ENCODE assay signal across 8 cellular contexts in genomic region chr5:98928802-98929122, GRCh38. TPM values are rescaled to one million over a fixed set of nuclear protein-coding genes. Genes with fewer than 3 reads are reported as not detected.
DNase-seq lines count a peak whose midpoint lies in the region; ATAC-seq and TF ChIP-seq lines count a peak whose summit lies in the region.

Gene CHD1 (minus strand): TSS chr5:98929007. CDS start chr5:98926386, 2,621 bp downstream.

- peaks cover 35% of the 10 kb centered on the region; the same call in 1 of the 2 replicates for H4K20me1 ChIP-seq in SK-N-SH (ENCODE audit: insufficient read depth)

- H3K9me2 ChIP-seq in SK-N-SH: no peaks in the 10 kb centered on the region

- no peaks in the 10 kb centered on the region for H3K9me3 ChIP-seq in SK-N-SH
- H3K9me3 ChIP-seq in thoracic aorta: no peaks in the 10 kb centered on the region

- peaks cover 7 to 12% of the 10 kb centered on the region in 2 experiments; a peak in 2 of 4 replicates for H3K4me1 ChIP-seq in SK-N-SH (ENCODE audit: control insufficient read depth in 1 of 2, insufficient read depth in 2 of 2, low read depth in 1 of 2, low read length in 1 of 2)
- peaks cover 16 to 42% of the 10 kb centered on the region in 2 donors for H3K4me1 ChIP-seq in thoracic aorta (ENCODE audit: control insufficient read depth in 1 of 2, low read depth in 2 of 2)

- peaks cover 37% of the 10 kb centered on the region for H3K4me1 Mint-ChIP-seq in osteocyte (ENCODE audit: unreplicated experiment)

- peak within 1 kb of the TSS; percentile 55 for H2AFZ ChIP-seq in SK-N-SH (ENCODE audit: low read depth)

- 0 out of 4 replicates have a peak, but pooled peaks of 1 of the 2 experiments have one; percentile 20 for TF ChIP-seq EP300 in SK-N-SH (IDR thresholded peaks at IDR 0.05; ENCODE audit: borderline replicate concordance in 1 of 2, low read depth in 1 of 2, low read length in 1 of 2)

- peaks cover 1 to 2% of the 10 kb centered on the region in 2 donors for H3K9me3 Mint-ChIP-seq in activated naive CD4-positive, alpha-beta T cell treated with anti-CD3 and anti-CD28 coated beads, Interleukin-2, amount 50 U/mL, for 72 hours
- H3K9me3 Mint-ChIP-seq in osteocyte (ENCODE audit: unreplicated experiment): no peaks in the 10 kb centered on the region

- no peaks in the 10 kb centered on the region for H3K27me3 Mint-ChIP-seq in osteocyte (ENCODE audit: unreplicated experiment)

- peaks cover 22 to 24% of the 10 kb centered on the region in 2 donors for H3K36me3 Mint-ChIP-seq in activated naive CD4-positive, alpha-beta T cell treated with anti-CD3 and anti-CD28 coated beads, Interleukin-2, amount 50 U/mL, for 72 hours
- peaks cover 11% of the 10 kb centered on the region for H3K36me3 Mint-ChIP-seq in osteocyte (ENCODE audit: unreplicated experiment)

- 0% methylated on average over 12 of the region's 58 CpGs for WGBS in SK-N-SH (ENCODE audit: low lambda C conversion rate)

- H3K4me3 Mint-ChIP-seq in osteocyte (ENCODE audit: unreplicated experiment): peak within 1 kb of the TSS; percentile 97

- CTCF ChIA-PET in SK-N-SH (lab: Yijun Ruan, JAX): interaction anchor here (1.2 to 2.3 kb wide), 4 partner anchors 10 to 158 kb away, joined by 3 to 5 read pairs (median 4); no protein-coding TSS in a partner anchor

- peak; percentile 57 for ATAC-seq in HG02588 (IDR thresholded peaks at IDR 0.05; ENCODE audit: unreplicated experiment)
- peak; percentile 69 to 74 for ATAC-seq in activated naive CD4-positive, alpha-beta T cell treated with anti-CD3 and anti-CD28 coated beads, Interleukin-2, amount 50 U/mL, for 72 hours
- peak; percentile 87 for ATAC-seq in thoracic aorta (ENCODE audit: insufficient number of reproducible peaks, low FRiP score, low read depth)

- peak; percentile 92 for DNase-seq in GM10266 (ENCODE audit: extremely low spot score)
- DNase-seq in NCI-H1092 treated with DMSO at 0.1 percent for 48 hours (lab: John Stamatoyannopoulos, UW): peak; percentile 92
- DNase-seq in SK-N-SH: peak; percentile 93
- peak; percentile 92 to 96 for DNase-seq in activated naive CD4-positive, alpha-beta T cell treated with anti-CD3 and anti-CD28 coated beads, Interleukin-2, amount 50 U/mL, for 72 hours (ENCODE audit: low spot score in 2 of 2)
- DNase-seq in glomerular visceral epithelial cell (ENCODE audit: extremely low spot score): peak; percentile 99
- DNase-seq in osteocyte (ENCODE audit: extremely low spot score, unreplicated experiment): peak; percentile 98
- peak; percentile 86 for DNase-seq in thoracic aorta (ENCODE audit: low spot score)

- H3K27ac Mint-ChIP-seq in activated naive CD4-positive, alpha-beta T cell treated with anti-CD3 and anti-CD28 coated beads, Interleukin-2, amount 50 U/mL, for 72 hours: peak within 1 kb of the TSS; percentile 98 to 100
- H3K27ac Mint-ChIP-seq in osteocyte (ENCODE audit: unreplicated experiment): peak within 1 kb of the TSS; percentile 100

- peaks cover 71% of the 10 kb centered on the region for H3K79me2 ChIP-seq in SK-N-SH (ENCODE audit: insufficient read depth)

- H3K27me3 ChIP-seq in SK-N-SH (ENCODE audit: insufficient read depth) (no peaks in the 10 kb centered on the region), thoracic aorta (replicated peaks; ENCODE audit: insufficient read depth) (no peaks in the 10 kb centered on the region)

- no peak for TF ChIP-seq RAD21 in SK-N-SH (IDR thresholded peaks at IDR 0.05; ENCODE audit: low read length)

- H3K36me3 ChIP-seq in SK-N-SH (replicated peaks in 1 of 2; ENCODE audit: control insufficient read depth in 1 of 2, insufficient read depth in 2 of 2, low read length in 1 of 2) (peaks cover 26 to 29% of the 10 kb centered on the region in 2 experiments), thoracic aorta (peaks cover 2% of the 10 kb centered on the region)

- POLR2A ChIA-PET in SK-N-SH (lab: Yijun Ruan, JAX): no interaction called here

- peak within 1 kb of the TSS; percentile 99 for H3K9ac ChIP-seq in SK-N-SH

- H3F3A ChIP-seq in SK-N-SH (replicated peaks; ENCODE audit: insufficient read depth): peaks cover 18% of the 10 kb centered on the region

- H3K4me3 ChIP-seq in SK-N-SH (ENCODE audit: low read depth in 2 of 2, low read length in 1 of 2) (peak within 1 kb of the TSS; percentile 96 to 98), thoracic aorta (peak within 1 kb of the TSS; percentile 97)

- peak within 1 kb of the TSS; percentile 95 for H3K4me2 ChIP-seq in SK-N-SH

- TF ChIP-seq CTCF in GM10266 (IDR thresholded peaks at IDR 0.05; ENCODE audit: control insufficient read depth, insufficient read depth, low read depth, missing control alignments): no peak
- no peak for TF ChIP-seq CTCF in SK-N-SH (IDR thresholded peaks at IDR 0.05)
- no peak for TF ChIP-seq CTCF in osteocyte (IDR thresholded peaks at IDR 0.05)
- TF ChIP-seq CTCF in thoracic aorta (IDR thresholded peaks at IDR 0.05): no peak

- H3K27ac ChIP-seq in SK-N-SH (ENCODE audit: low read depth in 2 of 2, low read length in 1 of 2): peak within 1 kb of the TSS; percentile 98 to 100
- H3K27ac ChIP-seq in thoracic aorta: peak within 1 kb of the TSS; percentile 100

TF ChIP-seq in SK-N-SH, 30 proteins besides CTCF, POLR2A, EP300 and RAD21:
- peak; percentile 66 for TF ChIP-seq TAF1 (IDR thresholded peaks at IDR 0.05; ENCODE audit: borderline replicate concordance, low read depth, low read length)
- TF ChIP-seq, protein P1, sequence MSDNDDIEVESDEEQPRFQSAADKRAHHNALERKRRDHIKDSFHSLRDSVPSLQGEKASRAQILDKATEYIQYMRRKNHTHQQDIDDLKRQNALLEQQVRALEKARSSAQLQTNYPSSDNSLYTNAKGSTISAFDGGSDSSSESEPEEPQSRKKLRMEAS (IDR thresholded peaks at IDR 0.05; ENCODE audit: low read depth): peak; percentile 60; the same call in 1 of the 2 replicates
- TF ChIP-seq YY1 (IDR thresholded peaks at IDR 0.05; ENCODE audit: low read depth): peak; percentile 84
- no peak for TF ChIP-seq SMC3 (IDR thresholded peaks at IDR 0.05; ENCODE audit: low read depth, low read length)
- TF ChIP-seq GATA2 (CRISPR knock-in tag; IDR thresholded peaks at IDR 0.05): peak; percentile 25; the same call in 1 of the 2 replicates
- TF ChIP-seq MXI1 (IDR thresholded peaks at IDR 0.05; ENCODE audit: low read depth, low read length): peak; percentile 85
- no peak for TF ChIP-seq GABPA (IDR thresholded peaks at IDR 0.05; ENCODE audit: low read depth)
- TF ChIP-seq TEAD4 (IDR thresholded peaks at IDR 0.05; ENCODE audit: borderline replicate concordance, insufficient read depth): no peak
- no peak for TF ChIP-seq FOXM1 (IDR thresholded peaks at IDR 0.05; ENCODE audit: low read depth)
- TF ChIP-seq, protein P2, sequence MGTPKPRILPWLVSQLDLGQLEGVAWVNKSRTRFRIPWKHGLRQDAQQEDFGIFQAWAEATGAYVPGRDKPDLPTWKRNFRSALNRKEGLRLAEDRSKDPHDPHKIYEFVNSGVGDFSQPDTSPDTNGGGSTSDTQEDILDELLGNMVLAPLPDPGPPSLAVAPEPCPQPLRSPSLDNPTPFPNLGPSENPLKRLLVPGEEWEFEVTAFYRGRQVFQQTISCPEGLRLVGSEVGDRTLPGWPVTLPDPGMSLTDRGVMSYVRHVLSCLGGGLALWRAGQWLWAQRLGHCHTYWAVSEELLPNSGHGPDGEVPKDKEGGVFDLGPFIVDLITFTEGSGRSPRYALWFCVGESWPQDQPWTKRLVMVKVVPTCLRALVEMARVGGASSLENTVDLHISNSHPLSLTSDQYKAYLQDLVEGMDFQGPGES (IDR thresholded peaks at IDR 0.05; ENCODE audit: low read depth, low read length): no peak

RNA-seq across cellular contexts. Expression of gene CHD1, which starts in this region (rescaled TPM):
- polyA plus RNA-seq in SK-N-SH (2012; rRNA removed): 12.4 and 15.2 TPM in 2 replicates
- polyA plus RNA-seq in SK-N-SH (2012; cell fraction: cytosol; rRNA removed): 12.3 and 13.2 TPM in 2 replicates
- polyA plus RNA-seq in SK-N-SH (2012; cell fraction: nucleus; rRNA removed): 16.2 and 52.2 TPM in 2 replicates
- total RNA-seq in activated naive CD4-positive, alpha-beta T cell treated with anti-CD3 and anti-CD28 coated beads, Interleukin-2, amount 50 U/mL, for 72 hours: 10 to 100 TPM; 49.9 to 86.0 TPM
- 28.3 and 32.6 TPM in 2 replicates for total RNA-seq in osteocyte
- 100 to 1,000 TPM in 1 of 2 donors, 10 to 100 TPM in 1; 17.7 to 108 TPM for total RNA-seq in thoracic aorta

Comparison
In these comparisons a context has a peak if more than half of its experiments do, and no peak if none do; other contexts are left out.
1. Peak in every context shown above with its lines: DNase-seq, ATAC-seq, H3K4me3 ChIP-seq and H3K27ac ChIP-seq.